ENCODE assay signal across 8 cellular contexts in genomic region chr17:27296427-27296979, GRCh38.
DNase-seq lines count a peak whose midpoint lies in the region; ATAC-seq and TF ChIP-seq lines count a peak whose summit lies in the region.

No MANE protein-coding gene starts in this region.

- no peak for ATAC-seq in stimulated activated naive CD8-positive, alpha-beta T cell treated with anti-CD3 and anti-CD28 coated beads, Interleukin-15, amount 100 ng/mL, for 72 hours

- intact Hi-C loops in posterior cingulate gyrus (cut with DNase I), result no loop called here

- H3K4me1 Mint-ChIP-seq in stimulated activated naive CD8-positive, alpha-beta T cell treated with anti-CD3 and anti-CD28 coated beads, Interleukin-15, amount 100 ng/mL, for 72 hours, result peaks cover 58% of the 10 kb centered on the region

- peak overlapping the region; percentile 87 to 99 for H3K4me3 Mint-ChIP-seq in stimulated activated naive CD8-positive, alpha-beta T cell treated with anti-CD3 and anti-CD28 coated beads, Interleukin-15, amount 100 ng/mL, for 72 hours

- H3K27me3 ChIP-seq in WERI-Rb-1 (ENCODE audit: insufficient read depth, low read depth, severe bottlenecking), result no peaks in the 10 kb centered on the region

- CTCF ChIA-PET in HEK293 (lab: Yijun Ruan, JAX), result interaction anchor here (0.6 to 3.9 kb wide), 6 partner anchors 18 to 358 kb away, joined by 3 to 27 read pairs (median 5); no protein-coding TSS in a partner anchor

- no peak for TF ChIP-seq CTCF in HEK293 (tag by site-specific recombination; IDR thresholded peaks at IDR 0.05)
- no peak for TF ChIP-seq CTCF in WERI-Rb-1 (IDR thresholded peaks at IDR 0.05; ENCODE audit: low read depth, low read length)

- peaks cover 8% of the 10 kb centered on the region for H3K4me1 ChIP-seq in HEK293 (ENCODE audit: control insufficient read depth, insufficient read depth, low read length)

- no peaks in the 10 kb centered on the region for H3K9me3 Mint-ChIP-seq in stimulated activated naive CD8-positive, alpha-beta T cell treated with anti-CD3 and anti-CD28 coated beads, Interleukin-15, amount 100 ng/mL, for 72 hours

- H3K36me3 ChIP-seq in HEK293 (ENCODE audit: control insufficient read depth in 2 of 2, insufficient read depth in 1 of 2, low read length in 2 of 2) (peaks cover 4 to 16% of the 10 kb centered on the region in 2 experiments), WERI-Rb-1 (peaks cover 41% of the 10 kb centered on the region)

- POLR2A ChIA-PET in HEK293 (lab: Yijun Ruan, JAX), result interaction anchor here (1.0 kb wide), 1 partner anchor 10 kb away, joined by 3 read pairs; no protein-coding TSS in a partner anchor

- H3K4me3 ChIP-seq in HEK293 (ENCODE audit: low read depth, low read length) (no peak overlapping the region; the same call in 1 of the 2 replicates), WERI-Rb-1 (ENCODE audit: low read depth, low read length) (peak overlapping the region; percentile 75)

- H3K9me3 ChIP-seq in HEK293 (ENCODE audit: control insufficient read depth, insufficient read depth, low read depth, low read length) (no peaks in the 10 kb centered on the region), WERI-Rb-1 (ENCODE audit: severe bottlenecking) (no peaks in the 10 kb centered on the region)

- no peaks in the 10 kb centered on the region for H3K27me3 Mint-ChIP-seq in stimulated activated naive CD8-positive, alpha-beta T cell treated with anti-CD3 and anti-CD28 coated beads, Interleukin-15, amount 100 ng/mL, for 72 hours

- no peak overlapping the region for H3K27ac ChIP-seq in HEK293 (ENCODE audit: extremely low read depth, low read depth, low read length)
- H3K27ac ChIP-seq in WERI-Rb-1, result no peak overlapping the region

- no peak for DNase-seq in WERI-Rb-1
- peak; percentile 77 for DNase-seq in glomerular visceral epithelial cell (ENCODE audit: extremely low spot score)
- DNase-seq in stimulated activated naive CD8-positive, alpha-beta T cell treated with anti-CD3 and anti-CD28 coated beads, Interleukin-15, amount 100 ng/mL, for 72 hours, result no peak
- DNase-seq in DMS79 treated with DMSO at 0.1 percent for 48 hours (lab: John Stamatoyannopoulos, UW), result no peak
- no peak for DNase-seq in central memory CD4-positive, alpha-beta T cell
- no peak for DNase-seq in posterior cingulate gyrus
- DNase-seq in NCI-H2196 (lab: John Stamatoyannopoulos, UW; ENCODE audit: unreplicated experiment), result no peak

- peak overlapping the region; percentile 48 to 85 for H3K27ac Mint-ChIP-seq in stimulated activated naive CD8-positive, alpha-beta T cell treated with anti-CD3 and anti-CD28 coated beads, Interleukin-15, amount 100 ng/mL, for 72 hours

TF ChIP-seq in HEK293, 187 proteins besides CTCF, POLR2A, EP300 and RAD21:
- TF ChIP-seq ZNF239 (tag by site-specific recombination; IDR thresholded peaks at IDR 0.05), result no peak
- TF ChIP-seq ZNF23 (tag by site-specific recombination; IDR thresholded peaks at IDR 0.05; ENCODE audit: borderline replicate concordance), result no peak
- no peak for TF ChIP-seq ZNF391 (tag by site-specific recombination; IDR thresholded peaks at IDR 0.05; ENCODE audit: borderline replicate concordance, low read depth)
- TF ChIP-seq ZBTB17 (tag by site-specific recombination; IDR thresholded peaks at IDR 0.05), result no peak
- TF ChIP-seq PRDM6 (tag by site-specific recombination; IDR thresholded peaks at IDR 0.05), result 0 out of 2 replicates have a peak, but pooled peaks have one; percentile 11
